10 cellular contexts compared by ENCODE assay signal in genomic region chrX:39953879-39954278, GRCh38.
DNase-seq lines count a peak whose midpoint lies in the region; ATAC-seq and TF ChIP-seq lines count a peak whose summit lies in the region.
"Had no signal": no experiment of that assay in that cellular context is flagged by ENCODE, and none has a peak within 500 bp of the region (broad histone marks: within the 10 kb centered on the region; RNA-seq: fewer than 3 reads in every experiment).

No MANE protein-coding gene starts in this region.

- DNase-seq in NCI-H345 (lab: John Stamatoyannopoulos, UW) (peak; percentile 17), NCI-H345 treated with DMSO at 0.1 percent for 48 hours (lab: John Stamatoyannopoulos, UW; ENCODE audit: unreplicated experiment) (no peak), amniotic stem cell (lab: John Stamatoyannopoulos, UW) (peak; percentile 13), islet precursor cell (peak; percentile 77), ureter (ENCODE audit: low spot score) (peak; percentile 83), SK-N-SH (no peak), AG08395 (ENCODE audit: low spot score) (no peak)
- DNase-seq: activated gamma-delta T cell treated with Interleukin-2 at 50 U/mL for 16 hours; stimulated activated CD4-positive, alpha-beta T cell treated with anti-CD3 and anti-CD28 coated beads, Interleukin-4, amount 100 ng/mL, for 1 hour had no signal

- H3K9me2 ChIP-seq in SK-N-SH = no peaks in the 10 kb centered on the region

- H3K9ac ChIP-seq in SK-N-SH = no peak overlapping the region

- no peaks in the 10 kb centered on the region for H3K9me3 ChIP-seq in SK-N-SH

- POLR2A ChIA-PET in SK-N-SH (lab: Yijun Ruan, JAX) = no interaction called here

- no peaks in the 10 kb centered on the region for H4K20me1 ChIP-seq in SK-N-SH (ENCODE audit: insufficient read depth)

- H3K36me3 ChIP-seq in SK-N-SH (replicated peaks in 1 of 2; ENCODE audit: control insufficient read depth in 1 of 2, insufficient read depth in 2 of 2, low read length in 1 of 2) = no peaks in the 10 kb centered on the region

- no peaks in the 10 kb centered on the region for H3K79me2 ChIP-seq in SK-N-SH (ENCODE audit: insufficient read depth)

- H3K4me1 ChIP-seq in SK-N-SH (ENCODE audit: control insufficient read depth in 1 of 2, insufficient read depth in 2 of 2, low read depth in 1 of 2, low read length in 1 of 2) = peaks cover 0 to 12% of the 10 kb centered on the region in 2 experiments; a peak in 1 of 4 replicates

- no peak for TF ChIP-seq EP300 in SK-N-SH (IDR thresholded peaks at IDR 0.05; ENCODE audit: borderline replicate concordance in 1 of 2, low read depth in 1 of 2, low read length in 1 of 2)

- H2AFZ ChIP-seq in SK-N-SH (ENCODE audit: low read depth) = no peak overlapping the region

- TF ChIP-seq CTCF in SK-N-SH (IDR thresholded peaks at IDR 0.05) = no peak

- WGBS in SK-N-SH (ENCODE audit: low lambda C conversion rate) = 73% methylated on average over 9 of the region's 10 CpGs

- H3K27ac ChIP-seq in SK-N-SH (ENCODE audit: low read depth in 2 of 2, low read length in 1 of 2) = no peak overlapping the region

- no peak overlapping the region for H3K4me2 ChIP-seq in SK-N-SH

- CTCF ChIA-PET in SK-N-SH (lab: Yijun Ruan, JAX) = no interaction called here

- ATAC-seq in HG02678 (IDR thresholded peaks at IDR 0.05; ENCODE audit: unreplicated experiment) = no peak

- no peak overlapping the region for H3K4me3 ChIP-seq in SK-N-SH (ENCODE audit: low read depth in 2 of 2, low read length in 1 of 2)

- no peaks in the 10 kb centered on the region for H3F3A ChIP-seq in SK-N-SH (replicated peaks; ENCODE audit: insufficient read depth)

- no peaks in the 10 kb centered on the region; the same call in 1 of the 2 replicates for H3K27me3 ChIP-seq in SK-N-SH (ENCODE audit: insufficient read depth)

- TF ChIP-seq RAD21 in SK-N-SH (IDR thresholded peaks at IDR 0.05; ENCODE audit: low read length) = no peak

TF ChIP-seq in SK-N-SH, 30 proteins besides CTCF, POLR2A, EP300 and RAD21:
- TF ChIP-seq GATA2 (CRISPR knock-in tag; IDR thresholded peaks at IDR 0.05) = no peak

Comparison
In these comparisons a context has a peak if more than half of its experiments do, and no peak if none do; other contexts are left out.
1. DNase-seq: peak in NCI-H345 (single experiment), amniotic stem cell (single experiment), islet precursor cell (single experiment) and ureter (single experiment); none in NCI-H345 treated with DMSO at 0.1 percent for 48 hours (single experiment), SK-N-SH (single experiment) and AG08395 (single experiment).